1 cellular context compared by ENCODE assay signal in the genomic region with DNA sequence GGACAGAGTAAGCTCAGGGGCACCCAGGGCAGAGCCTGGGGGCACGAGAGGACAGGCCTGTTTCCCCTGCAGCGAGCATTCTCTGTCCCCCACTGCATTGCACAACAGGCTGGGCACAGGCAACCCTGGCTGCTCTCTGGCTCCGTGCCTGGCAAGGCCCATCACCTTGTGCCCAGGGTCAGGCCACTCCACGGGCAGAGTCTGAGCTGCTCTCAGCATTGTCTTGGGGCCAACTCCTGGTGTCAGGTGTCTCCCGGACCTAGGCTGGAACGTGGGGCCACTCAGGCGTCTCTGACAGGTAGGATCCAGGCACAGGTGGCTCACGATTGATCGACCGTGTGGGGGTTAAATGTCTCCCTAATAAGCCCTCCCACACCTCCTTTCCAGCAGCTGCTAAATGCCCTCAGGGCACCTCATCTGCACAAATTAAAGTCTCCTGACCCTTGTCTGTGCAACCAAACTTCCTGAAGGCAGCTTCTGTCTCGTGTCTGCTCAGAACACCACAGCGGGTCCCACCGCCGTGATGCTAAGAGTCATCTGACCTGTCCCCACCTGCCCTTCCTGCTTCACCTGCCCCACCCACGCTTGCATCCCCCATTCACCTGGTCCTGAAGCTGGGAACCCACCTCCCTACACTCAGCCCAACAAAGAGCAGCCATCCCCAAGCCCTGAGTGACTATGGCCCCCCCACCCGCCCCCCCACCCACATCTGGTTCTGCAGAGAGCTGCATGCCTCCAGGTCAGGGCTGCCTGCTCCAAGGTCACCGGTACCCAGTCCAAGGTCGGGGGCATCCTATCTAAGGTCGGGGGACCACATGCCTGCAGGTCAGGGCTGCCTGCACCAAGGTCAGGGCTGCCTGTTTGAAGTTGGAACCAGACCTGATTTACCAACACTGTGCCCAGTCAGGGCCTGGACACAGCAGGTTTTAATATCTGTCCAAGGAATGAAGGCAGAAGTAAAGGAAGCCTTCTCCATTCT.
TF ChIP-seq lines count a peak whose summit lies in the region.

No MANE protein-coding gene starts in this region.

TF ChIP-seq in HCT116, 20 proteins besides CTCF, POLR2A, EP300 and RAD21 (continued from another document):
- TF ChIP-seq, protein P1, sequence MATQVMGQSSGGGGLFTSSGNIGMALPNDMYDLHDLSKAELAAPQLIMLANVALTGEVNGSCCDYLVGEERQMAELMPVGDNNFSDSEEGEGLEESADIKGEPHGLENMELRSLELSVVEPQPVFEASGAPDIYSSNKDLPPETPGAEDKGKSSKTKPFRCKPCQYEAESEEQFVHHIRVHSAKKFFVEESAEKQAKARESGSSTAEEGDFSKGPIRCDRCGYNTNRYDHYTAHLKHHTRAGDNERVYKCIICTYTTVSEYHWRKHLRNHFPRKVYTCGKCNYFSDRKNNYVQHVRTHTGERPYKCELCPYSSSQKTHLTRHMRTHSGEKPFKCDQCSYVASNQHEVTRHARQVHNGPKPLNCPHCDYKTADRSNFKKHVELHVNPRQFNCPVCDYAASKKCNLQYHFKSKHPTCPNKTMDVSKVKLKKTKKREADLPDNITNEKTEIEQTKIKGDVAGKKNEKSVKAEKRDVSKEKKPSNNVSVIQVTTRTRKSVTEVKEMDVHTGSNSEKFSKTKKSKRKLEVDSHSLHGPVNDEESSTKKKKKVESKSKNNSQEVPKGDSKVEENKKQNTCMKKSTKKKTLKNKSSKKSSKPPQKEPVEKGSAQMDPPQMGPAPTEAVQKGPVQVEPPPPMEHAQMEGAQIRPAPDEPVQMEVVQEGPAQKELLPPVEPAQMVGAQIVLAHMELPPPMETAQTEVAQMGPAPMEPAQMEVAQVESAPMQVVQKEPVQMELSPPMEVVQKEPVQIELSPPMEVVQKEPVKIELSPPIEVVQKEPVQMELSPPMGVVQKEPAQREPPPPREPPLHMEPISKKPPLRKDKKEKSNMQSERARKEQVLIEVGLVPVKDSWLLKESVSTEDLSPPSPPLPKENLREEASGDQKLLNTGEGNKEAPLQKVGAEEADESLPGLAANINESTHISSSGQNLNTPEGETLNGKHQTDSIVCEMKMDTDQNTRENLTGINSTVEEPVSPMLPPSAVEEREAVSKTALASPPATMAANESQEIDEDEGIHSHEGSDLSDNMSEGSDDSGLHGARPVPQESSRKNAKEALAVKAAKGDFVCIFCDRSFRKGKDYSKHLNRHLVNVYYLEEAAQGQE (IDR thresholded peaks at IDR 0.05; ENCODE audit: low read depth), result no peak
- TF ChIP-seq FOSL1 (IDR thresholded peaks at IDR 0.05; ENCODE audit: low read depth), result no peak
- no peak for TF ChIP-seq ELF1 (IDR thresholded peaks at IDR 0.05; ENCODE audit: borderline replicate concordance, low read depth)
- TF ChIP-seq ZNF274 (IDR thresholded peaks at IDR 0.05; ENCODE audit: low read depth, low read length), result no peak
- TF ChIP-seq SRF (IDR thresholded peaks at IDR 0.05; ENCODE audit: low read depth), result no peak
- TF ChIP-seq, protein P2, sequence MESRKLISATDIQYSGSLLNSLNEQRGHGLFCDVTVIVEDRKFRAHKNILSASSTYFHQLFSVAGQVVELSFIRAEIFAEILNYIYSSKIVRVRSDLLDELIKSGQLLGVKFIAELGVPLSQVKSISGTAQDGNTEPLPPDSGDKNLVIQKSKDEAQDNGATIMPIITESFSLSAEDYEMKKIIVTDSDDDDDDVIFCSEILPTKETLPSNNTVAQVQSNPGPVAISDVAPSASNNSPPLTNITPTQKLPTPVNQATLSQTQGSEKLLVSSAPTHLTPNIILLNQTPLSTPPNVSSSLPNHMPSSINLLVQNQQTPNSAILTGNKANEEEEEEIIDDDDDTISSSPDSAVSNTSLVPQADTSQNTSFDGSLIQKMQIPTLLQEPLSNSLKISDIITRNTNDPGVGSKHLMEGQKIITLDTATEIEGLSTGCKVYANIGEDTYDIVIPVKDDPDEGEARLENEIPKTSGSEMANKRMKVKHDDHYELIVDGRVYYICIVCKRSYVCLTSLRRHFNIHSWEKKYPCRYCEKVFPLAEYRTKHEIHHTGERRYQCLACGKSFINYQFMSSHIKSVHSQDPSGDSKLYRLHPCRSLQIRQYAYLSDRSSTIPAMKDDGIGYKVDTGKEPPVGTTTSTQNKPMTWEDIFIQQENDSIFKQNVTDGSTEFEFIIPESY (IDR thresholded peaks at IDR 0.05; ENCODE audit: extremely low read depth, insufficient replicate concordance, low read length), result no peak
- no peak for TF ChIP-seq SP1 (IDR thresholded peaks at IDR 0.05; ENCODE audit: low read depth)
